Comparison of ENCODE assay signal across 7 cellular contexts in the genomic region with DNA sequence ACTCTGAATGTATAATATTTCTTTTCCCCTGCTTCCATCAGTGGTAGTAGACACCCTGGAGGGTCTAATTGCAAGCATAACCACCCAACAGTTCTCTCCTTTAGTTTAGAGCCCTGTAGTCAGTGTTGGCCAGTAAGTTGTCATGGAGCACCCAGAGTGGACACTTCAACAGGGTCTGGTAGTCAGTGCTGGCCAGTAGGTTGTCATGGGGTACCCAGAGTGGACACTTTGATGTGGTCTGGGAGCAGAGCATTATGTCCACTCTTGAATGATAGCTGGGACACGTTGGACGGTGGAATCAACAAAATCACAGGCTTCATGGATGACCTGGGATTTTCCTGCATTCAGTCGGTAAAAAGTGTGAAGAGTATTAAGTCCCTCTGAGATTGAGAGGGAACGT.
DNase-seq lines count a peak whose midpoint lies in the region; ATAC-seq and TF ChIP-seq lines count a peak whose summit lies in the region.
"Not testable (repeated sequence)": the region's sequence is repeated elsewhere in the genome, so short reads cannot be mapped to it uniquely, and the experiment has no call there.

No MANE protein-coding gene starts in this region.

- not testable (repeated sequence) for H3K27me3 Mint-ChIP-seq in endodermal cell (ENCODE audit: insufficient read depth)

- not testable (repeated sequence) for H3K4me1 ChIP-seq in Karpas-422 (ENCODE audit: low read length); endodermal cell (ENCODE audit: control insufficient read depth, insufficient read depth, low read length); lower lobe of right lung; aorta (ENCODE audit: control insufficient read depth in 1 of 2, insufficient read depth in 2 of 2, low read length in 2 of 2)

- intact Hi-C loops in Right ventricle myocardium superior (cut with DNase I); lower lobe of right lung (cut with DNase I); sciatic nerve (cut with DNase I); aorta (cut with DNase I): not testable (repeated sequence)

- not testable (repeated sequence) for H3K36me3 ChIP-seq in Karpas-422 (ENCODE audit: insufficient read depth, low read length); endodermal cell (ENCODE audit: control insufficient read depth, insufficient read depth, low read length); lower lobe of right lung; aorta (ENCODE audit: control insufficient read depth in 1 of 2, insufficient read depth in 2 of 2, low read length in 1 of 2)

- 68 to 73% methylated on average over 3 to 4 of the region's 4 CpGs for WGBS in endodermal cell (ENCODE audit: insufficient coverage in 1 of 2, insufficient read length in 1 of 2), 2 experiments
- WGBS in aorta, 2 donors: 61 to 69% methylated on average over 4 of the region's 4 CpGs

- DNase-seq in CD1c-positive myeloid dendritic cell (ENCODE audit: extremely low spot score) (peak; percentile 0), Karpas-422 (peak; percentile 29)
- DNase-seq in endodermal cell; Right ventricle myocardium superior; lower lobe of right lung; sciatic nerve (ENCODE audit: low spot score); aorta: not testable (repeated sequence)

- H3K9me3 ChIP-seq in Karpas-422 (ENCODE audit: low read length): peaks cover 35% of the 10 kb centered on the region
- peaks cover 67% of the 10 kb centered on the region for H3K9me3 ChIP-seq in endodermal cell (ENCODE audit: control insufficient read depth, low read length)
- not testable (repeated sequence) for H3K9me3 ChIP-seq in lower lobe of right lung; aorta (ENCODE audit: control insufficient read depth, low read length)

- H3K79me2 ChIP-seq in Karpas-422 (ENCODE audit: low read length): not testable (repeated sequence)

- H3K9me2 ChIP-seq in Karpas-422 (replicated peaks; ENCODE audit: insufficient read depth, low read length): not testable (repeated sequence)

- TF ChIP-seq CTCF in endodermal cell (conservative IDR thresholded peaks at IDR 0.05); lower lobe of right lung (IDR thresholded peaks at IDR 0.05): not testable (repeated sequence)

- not testable (repeated sequence) for H3K36me3 Mint-ChIP-seq in endodermal cell (ENCODE audit: low read depth)

- not testable (repeated sequence) for H3K27me3 ChIP-seq in Karpas-422 (ENCODE audit: low read length); endodermal cell (ENCODE audit: control insufficient read depth, insufficient read depth, low read length, poor library complexity, severe bottlenecking); lower lobe of right lung (ENCODE audit: low read depth); aorta (ENCODE audit: control insufficient read depth in 1 of 2, insufficient read depth in 2 of 2, low read length in 1 of 2)

- not testable (repeated sequence) for H3K4me2 ChIP-seq in Karpas-422 (ENCODE audit: low read depth, low read length, poor library complexity, severe bottlenecking)

- H3K4me1 Mint-ChIP-seq in endodermal cell: not testable (repeated sequence)

- not testable (repeated sequence) for H4K20me1 ChIP-seq in Karpas-422 (ENCODE audit: insufficient read depth, low read depth, low read length)

- not testable (repeated sequence) for H3K27ac ChIP-seq in Karpas-422 (ENCODE audit: low read length); endodermal cell (ENCODE audit: low read depth, low read length); lower lobe of right lung; aorta (ENCODE audit: low read depth in 1 of 2, low read length in 2 of 2)

- H3K4me3 Mint-ChIP-seq in endodermal cell: not testable (repeated sequence)

- not testable (repeated sequence) for H3K9ac ChIP-seq in Karpas-422 (ENCODE audit: low read length); endodermal cell (ENCODE audit: extremely low read depth, low read length, poor library complexity, severe bottlenecking)

- H3K27ac Mint-ChIP-seq in endodermal cell: not testable (repeated sequence)

- H3K9me3 Mint-ChIP-seq in endodermal cell: peaks cover 21% of the 10 kb centered on the region

- H2AFZ ChIP-seq in Karpas-422 (ENCODE audit: low read length): not testable (repeated sequence)

- peak; percentile 15 for ATAC-seq in Right ventricle myocardium superior (ENCODE audit: poor library complexity)
- peak; percentile 47 to 55 for ATAC-seq in lower lobe of right lung
- peak; percentile 46 for ATAC-seq in sciatic nerve
- ATAC-seq in aorta (ENCODE audit: low FRiP score): peak; percentile 61

- H3K4me3 ChIP-seq in Karpas-422 (ENCODE audit: low read length); lower lobe of right lung; aorta (ENCODE audit: low read length in 2 of 2): not testable (repeated sequence)
- H3K4me3 ChIP-seq in endodermal cell (ENCODE audit: low read length): peak overlapping the region; percentile 44
